28 cellular contexts compared by ENCODE assay signal in genomic region chr5:2267991-2268390, GRCh38.
"Had no signal": no experiment of that assay in that cellular context is flagged by ENCODE, and none has a peak within 500 bp of the region (broad histone marks: within the 10 kb centered on the region; RNA-seq: fewer than 3 reads in every experiment).

No MANE protein-coding gene starts in this region.

- H3K9me3 ChIP-seq: neutrophil, pancreas, psoas muscle, right lobe of liver, suprapubic skin, testis, tibial artery, transverse colon, upper lobe of right lung, uterus had no signal

- H3K4me3 ChIP-seq: pancreas, psoas muscle, right lobe of liver, skin epidermis, smooth muscle cell, spleen, suprapubic skin, testis, tibial artery, transverse colon, upper lobe of right lung, uterus had no signal

- H3K27me3 ChIP-seq: neutrophil, right lobe of liver, testis, upper lobe of right lung, uterus had no signal

- H3K4me2 ChIP-seq: smooth muscle cell had no signal

- H3K4me1 ChIP-seq: pancreas, psoas muscle, right lobe of liver, spleen, suprapubic skin, testis, tibial artery, transverse colon, upper lobe of right lung, uterus had no signal

- H3K27ac ChIP-seq: neutrophil, pancreas, psoas muscle, right lobe of liver, skin epidermis, spleen, suprapubic skin, testis, tibial artery, transverse colon, upper lobe of right lung, uterus had no signal

- DNase-seq: naive thymus-derived CD8-positive, alpha-beta T cell; nephron progenitor cell; nucleus accumbens; pancreas; psoas muscle; right cardiac atrium; right lobe of liver; spleen; stimulated activated CD4-positive, alpha-beta T cell treated with anti-CD3 and anti-CD28 coated beads, Interleukin-12 subunit alpha, Interleukin-12 subunit beta, amount 100 ng/mL, for 4 hours; stimulated activated CD4-positive, alpha-beta T cell treated with anti-CD3 and anti-CD28 coated beads, Interleukin-1b, Interleukin-23, amount 100 ng/mL, for 48 hours; stimulated activated CD4-positive, alpha-beta T cell treated with anti-CD3 and anti-CD28 coated beads, Interleukin-4, amount 100 ng/mL, for 1 hour; stimulated activated CD4-positive, alpha-beta T cell treated with anti-CD3 and anti-CD28 coated beads, Interleukin-4, amount 100 ng/mL, for 4 hours; stimulated activated CD8-positive, alpha-beta memory T cell treated with anti-CD3 and anti-CD28 coated beads, Interleukin-4, amount 100 ng/mL, for 48 hours; stimulated activated naive CD4-positive, alpha-beta T cell; stimulated activated naive CD8-positive, alpha-beta T cell treated with anti-CD3 and anti-CD28 coated beads, Interleukin-15, amount 100 ng/mL, for 72 hours; stimulated activated naive CD8-positive, alpha-beta T cell treated with anti-CD3 and anti-CD28 coated beads, Interleukin-15, Interleukin-2, amounts not matched to agents 100 U/mL and 50 U/mL, for 24 hours; substantia nigra; testis; tibial artery; transverse colon; upper lobe of right lung; uterus had no signal

- H3K36me3 ChIP-seq: neutrophil, pancreas, right lobe of liver, spleen, suprapubic skin, tibial artery, transverse colon, upper lobe of right lung, uterus had no signal

- ATAC-seq: naive thymus-derived CD8-positive, alpha-beta T cell; natural killer cell treated with Interleukin-12 subunit alpha and Interleukin-12 subunit beta and Interleukin-15 and Interleukin-18, amount 100 ng/mL, for 72 hours; pancreas; psoas muscle; right cardiac atrium; right lobe of liver; stimulated activated memory B cell treated with anti-CD40 and anti-IgM and Interleukin-4, amounts not matched to agents 10 μg/mL and 1 μg/mL and 100 μg/mL, for 72 hours; stimulated activated naive CD8-positive, alpha-beta T cell treated with anti-CD3 and anti-CD28 coated beads, Interleukin-15, amount 100 ng/mL, for 72 hours; stimulated activated naive CD8-positive, alpha-beta T cell treated with anti-CD3 and anti-CD28 coated beads, Interleukin-15, Interleukin-2, amounts not matched to agents 100 U/mL and 50 U/mL, for 24 hours; upper lobe of right lung had no signal
